ENCODE assay signal across 36 cellular contexts in genomic region chr7:151330181-151330580, GRCh38.
"Had no signal": no experiment of that assay in that cellular context is flagged by ENCODE, and none has a peak within 500 bp of the region (broad histone marks: within the 10 kb centered on the region; RNA-seq: fewer than 3 reads in every experiment).

No MANE protein-coding gene starts in this region.

- H3K4me3 ChIP-seq: adrenal gland, body of pancreas, breast epithelium had no signal

- H3K36me3 ChIP-seq: adrenal gland, brain microvascular endothelial cell, breast epithelium had no signal

- H3K27me3 Mint-ChIP-seq: activated CD4-positive, alpha-beta T cell treated with anti-CD3 and anti-CD28 coated beads for 36 hours; activated naive CD8-positive, alpha-beta T cell treated with anti-CD3 and anti-CD28 coated beads for 36 hours; activated T-cell treated with anti-CD3 and anti-CD28 coated beads, Interleukin-2, amount 50 U/mL, for 24 hours had no signal

- H3K9me3 Mint-ChIP-seq: activated CD4-positive, alpha-beta T cell treated with anti-CD3 and anti-CD28 coated beads, Interleukin-2, amount 10 ng/mL, durations not matched to agents 7 days and 5 days; activated naive CD4-positive, alpha-beta T cell treated with anti-CD3 and anti-CD28 coated beads for 36 hours; activated naive CD4-positive, alpha-beta T cell treated with anti-CD3 and anti-CD28 coated beads, Interleukin-2, amount 50 U/mL, for 72 hours; activated T-cell treated with anti-CD3 and anti-CD28 coated beads, Interleukin-2, amount 50 U/mL, for 24 hours; activated T-helper 2 cell treated with anti-CD3 and anti-CD28 coated beads, Interferon-gamma antibody, Interleukin-2, Interleukin-4, amounts not matched to agents 10 μg/mL and 5 μg/mL and 100 μg/mL, durations not matched to agents 14 hours and 24 hours and 36 hours; T-helper 1 cell treated with Interleukin-12 subunit alpha and Interleukin-12 subunit beta and Interleukin-4 antibody, amounts not matched to agents 30 μg/mL and 1 μg/mL, for 36 hours; T-helper 2 cell treated with Interferon-gamma antibody and Interleukin-4, amounts not matched to agents 5 μg/mL and 100 μg/mL, for 36 hours had no signal

- H3K36me3 Mint-ChIP-seq: activated CD8-positive, alpha-beta memory T cell treated with anti-CD3 and anti-CD28 coated beads, Interleukin-2, amount 10 ng/mL, durations not matched to agents 7 days and 5 days; activated naive CD4-positive, alpha-beta T cell treated with anti-CD3 and anti-CD28 coated beads, Interleukin-2, amount 50 U/mL, for 72 hours; activated naive CD8-positive, alpha-beta T cell treated with anti-CD3 and anti-CD28 coated beads for 36 hours had no signal

- DNase-seq: activated CD4-positive, alpha-beta memory T cell treated with anti-CD3 and anti-CD28 coated beads, Interleukin-2, amount 10 ng/mL, durations not matched to agents 7 days and 5 days; activated CD4-positive, alpha-beta T cell treated with anti-CD3 and anti-CD28 coated beads for 1 hour; activated CD4-positive, alpha-beta T cell treated with anti-CD3 and anti-CD28 coated beads for 36 hours; activated CD4-positive, alpha-beta T cell treated with anti-CD3 and anti-CD28 coated beads for 48 hours; activated CD4-positive, alpha-beta T cell treated with anti-CD3 and anti-CD28 coated beads, Interleukin-2, amount 10 ng/mL, durations not matched to agents 7 days and 5 days; activated CD4-positive, alpha-beta T cell treated with anti-CD3 and anti-CD28 coated beads, Interleukin-2, amount 50 U/mL, for 48 hours; activated CD4-positive, CD25-positive, alpha-beta regulatory T cell; activated CD8-positive, alpha-beta memory T cell treated with anti-CD3 and anti-CD28 coated beads for 24 hours; activated CD8-positive, alpha-beta memory T cell treated with anti-CD3 and anti-CD28 coated beads, Interleukin-2, amount 50 U/mL, for 48 hours; activated CD8-positive, alpha-beta T cell treated with anti-CD3 and anti-CD28 coated beads, Interleukin-2, amount 10 ng/mL, durations not matched to agents 7 days and 5 days; activated effector memory CD4-positive, alpha-beta T cell treated with Interleukin-2 at 50 U/mL for 16 hours; activated gamma-delta T cell treated with Interleukin-2 at 50 U/mL for 16 hours; activated naive CD4-positive, alpha-beta T cell; activated naive CD4-positive, alpha-beta T cell treated with anti-CD3 and anti-CD28 coated beads for 36 hours; activated naive CD4-positive, alpha-beta T cell treated with anti-CD3 and anti-CD28 coated beads, Interleukin-2, amount 50 U/mL, for 16 hours; activated naive CD8-positive, alpha-beta T cell treated with anti-CD3 and anti-CD28 coated beads for 36 hours; activated T-cell treated with anti-CD3 and anti-CD28 coated beads, Interleukin-2, amount 50 U/mL, for 24 hours; activated T-cell treated with anti-CD3 and anti-CD28 coated beads, Interleukin-2, amount 50 U/mL, for 48 hours; adrenal gland; amniotic stem cell; aorta; body of pancreas; brain microvascular endothelial cell; central memory CD4-positive, alpha-beta T cell; SW 1271; T-helper 1 cell; T-helper 2 cell; T-helper 9 cell had no signal

- H3K27ac ChIP-seq: adrenal gland, body of pancreas, brain microvascular endothelial cell, breast epithelium, VCaP had no signal

- ATAC-seq: activated CD4-positive, alpha-beta T cell treated with anti-CD3 and anti-CD28 coated beads for 36 hours; activated CD4-positive, CD25-positive, alpha-beta regulatory T cell treated with anti-CD3 and anti-CD28 coated beads, Interleukin-2, amount 50 U/mL, for 24 hours; activated CD8-positive, alpha-beta memory T cell treated with anti-CD3 and anti-CD28 coated beads, Interleukin-2, amount 10 ng/mL, durations not matched to agents 7 days and 5 days; activated CD8-positive, alpha-beta T cell treated with anti-CD3 and anti-CD28 coated beads, Interleukin-2, amount 10 ng/mL, durations not matched to agents 7 days and 5 days; activated naive CD4-positive, alpha-beta T cell treated with anti-CD3 and anti-CD28 coated beads, Interleukin-2, amount 50 U/mL, for 72 hours; body of pancreas had no signal

- H3K4me1 ChIP-seq: adrenal gland, body of pancreas, breast epithelium had no signal

- H3K27ac Mint-ChIP-seq: activated CD4-positive, alpha-beta memory T cell treated with anti-CD3 and anti-CD28 coated beads, Interleukin-2, amount 10 ng/mL, durations not matched to agents 7 days and 5 days; activated CD4-positive, alpha-beta T cell treated with anti-CD3 and anti-CD28 coated beads for 36 hours; activated CD4-positive, alpha-beta T cell treated with anti-CD3 and anti-CD28 coated beads, Interleukin-2, amount 10 ng/mL, durations not matched to agents 7 days and 5 days; activated CD8-positive, alpha-beta memory T cell treated with anti-CD3 and anti-CD28 coated beads, Interleukin-2, amount 10 ng/mL, durations not matched to agents 7 days and 5 days; activated CD8-positive, alpha-beta T cell treated with anti-CD3 and anti-CD28 coated beads, Interleukin-2, amount 10 ng/mL, durations not matched to agents 7 days and 5 days; activated naive CD4-positive, alpha-beta T cell treated with anti-CD3 and anti-CD28 coated beads for 36 hours; activated naive CD4-positive, alpha-beta T cell treated with anti-CD3 and anti-CD28 coated beads, Interleukin-2, amount 50 U/mL, for 72 hours; activated naive CD8-positive, alpha-beta T cell treated with anti-CD3 and anti-CD28 coated beads for 36 hours; activated T-cell treated with anti-CD3 and anti-CD28 coated beads, Interleukin-2, amount 50 U/mL, for 24 hours; activated T-helper 2 cell treated with anti-CD3 and anti-CD28 coated beads, Interferon-gamma antibody, Interleukin-2, Interleukin-4, amounts not matched to agents 10 μg/mL and 5 μg/mL and 100 μg/mL, durations not matched to agents 14 hours and 24 hours and 36 hours; T-helper 1 cell treated with Interleukin-12 subunit alpha and Interleukin-12 subunit beta and Interleukin-4 antibody, amounts not matched to agents 30 μg/mL and 1 μg/mL, for 36 hours; T-helper 2 cell treated with Interferon-gamma antibody and Interleukin-4, amounts not matched to agents 5 μg/mL and 100 μg/mL, for 36 hours had no signal

- H3K4me3 Mint-ChIP-seq: activated CD4-positive, alpha-beta memory T cell treated with anti-CD3 and anti-CD28 coated beads, Interleukin-2, amount 10 ng/mL, durations not matched to agents 7 days and 5 days; activated CD4-positive, alpha-beta T cell treated with anti-CD3 and anti-CD28 coated beads for 36 hours; activated CD4-positive, alpha-beta T cell treated with anti-CD3 and anti-CD28 coated beads, Interleukin-2, amount 10 ng/mL, durations not matched to agents 7 days and 5 days; activated CD8-positive, alpha-beta memory T cell treated with anti-CD3 and anti-CD28 coated beads, Interleukin-2, amount 10 ng/mL, durations not matched to agents 7 days and 5 days; activated CD8-positive, alpha-beta T cell treated with anti-CD3 and anti-CD28 coated beads, Interleukin-2, amount 10 ng/mL, durations not matched to agents 7 days and 5 days; activated naive CD4-positive, alpha-beta T cell treated with anti-CD3 and anti-CD28 coated beads for 36 hours; activated naive CD8-positive, alpha-beta T cell treated with anti-CD3 and anti-CD28 coated beads for 36 hours; activated T-cell treated with anti-CD3 and anti-CD28 coated beads, Interleukin-2, amount 50 U/mL, for 24 hours; T-helper 1 cell treated with Interleukin-12 subunit alpha and Interleukin-12 subunit beta and Interleukin-4 antibody, amounts not matched to agents 30 μg/mL and 1 μg/mL, for 36 hours; T-helper 2 cell treated with Interferon-gamma antibody and Interleukin-4, amounts not matched to agents 5 μg/mL and 100 μg/mL, for 36 hours had no signal

- H3K27me3 ChIP-seq: adrenal gland, body of pancreas, brain microvascular endothelial cell, breast epithelium had no signal

- H3K4me1 Mint-ChIP-seq: activated CD4-positive, alpha-beta memory T cell treated with anti-CD3 and anti-CD28 coated beads, Interleukin-2, amount 10 ng/mL, durations not matched to agents 7 days and 5 days; activated CD4-positive, alpha-beta T cell treated with anti-CD3 and anti-CD28 coated beads for 36 hours; activated CD4-positive, alpha-beta T cell treated with anti-CD3 and anti-CD28 coated beads, Interleukin-2, amount 10 ng/mL, durations not matched to agents 7 days and 5 days; activated CD8-positive, alpha-beta memory T cell treated with anti-CD3 and anti-CD28 coated beads, Interleukin-2, amount 10 ng/mL, durations not matched to agents 7 days and 5 days had no signal
